6 cellular contexts compared by ENCODE assay signal in the genomic region with DNA sequence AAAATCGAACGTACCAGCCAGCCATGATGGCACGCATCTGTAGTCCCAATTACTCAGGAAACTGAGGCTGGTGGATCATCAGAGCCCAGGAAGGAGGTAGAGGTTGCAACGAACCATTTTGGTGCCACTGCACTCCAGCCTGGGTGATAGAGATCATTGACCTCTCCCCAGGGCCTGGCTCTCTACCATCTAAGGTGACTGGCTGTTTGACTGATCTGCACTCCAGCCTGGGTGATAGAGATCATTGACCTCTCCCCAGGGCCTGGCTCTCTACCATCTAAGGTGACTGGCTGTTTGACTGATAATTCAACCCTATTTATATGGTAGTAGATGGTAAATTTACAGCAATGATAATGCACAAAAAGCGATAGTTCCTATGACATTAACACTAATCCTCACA. TPM values are rescaled to one million over a fixed set of nuclear protein-coding genes. Genes with fewer than 3 reads are reported as not detected.
"Had no signal": no experiment of that assay in that cellular context is flagged by ENCODE, and none has a peak within 500 bp of the region (broad histone marks: within the 10 kb centered on the region; RNA-seq: fewer than 3 reads in every experiment).

No MANE protein-coding gene starts in this region.

RNA-seq across cellular contexts. Expression of a gene that starts 43.6 kb away (rescaled TPM):
- total RNA-seq: M059J, PC-3, Peyer's patch, Right ventricle myocardium superior, SJSA1 had no signal
- polyA plus RNA-seq: SK-N-SH had no signal
